13 cellular contexts compared by ENCODE assay signal in genomic region chrX:39645059-39645895, GRCh38.
DNase-seq lines count a peak whose midpoint lies in the region; ATAC-seq, FAIRE-seq and TF ChIP-seq lines count a peak whose summit lies in the region.
"Had no signal": no experiment of that assay in that cellular context is flagged by ENCODE, and none has a peak within 500 bp of the region (broad histone marks: within the 10 kb centered on the region; RNA-seq: fewer than 3 reads in every experiment).

No MANE protein-coding gene starts in this region.

- H3K4me3 ChIP-seq in HepG2 (replicated peaks in 1 of 3; ENCODE audit: insufficient read depth in 1 of 3, low read depth in 2 of 3, low read length in 3 of 3): no peak overlapping the region
- no peak overlapping the region for H3K4me3 ChIP-seq in right lobe of liver
- no peak overlapping the region for H3K4me3 ChIP-seq in mammary epithelial cell (replicated peaks in 1 of 3; ENCODE audit: insufficient read depth in 1 of 3, low read depth in 2 of 3, low read length in 3 of 3)
- H3K4me3 ChIP-seq in GM23338: no peak overlapping the region

- H4K20me1 ChIP-seq in HepG2 (ENCODE audit: insufficient read depth, low read length) (no peaks in the 10 kb centered on the region), mammary epithelial cell (ENCODE audit: insufficient read depth, low read length) (no peaks in the 10 kb centered on the region), GM23338 (replicated peaks; ENCODE audit: insufficient read depth) (no peaks in the 10 kb centered on the region)

- H3K79me2 ChIP-seq in HepG2 (ENCODE audit: insufficient read depth, low read length) (no peaks in the 10 kb centered on the region), mammary epithelial cell (ENCODE audit: insufficient read depth, low read length) (no peaks in the 10 kb centered on the region), GM23338 (replicated peaks; ENCODE audit: insufficient read depth) (no peaks in the 10 kb centered on the region)
- H3K79me2 ChIP-seq: parathyroid adenoma had no signal

- H3K4me3 Mint-ChIP-seq in GM23338: no peak overlapping the region
- H3K4me3 Mint-ChIP-seq: IgD-negative memory B cell, T-cell had no signal

- FAIRE-seq in HepG2 (lab: Jason Lieb, UNC) (no peak), frontal cortex (lab: Jason Lieb, UNC) (no peak)

- no peaks in the 10 kb centered on the region for H3K9me2 ChIP-seq in GM23338 (ENCODE audit: insufficient read depth)

- WGBS in HepG2 (ENCODE audit: low lambda C conversion rate): 66% methylated on average over 12 of the region's 22 CpGs
- WGBS in right lobe of liver (ENCODE audit: insufficient coverage, low coverage, low lambda C conversion rate, missing lambda C conversion rate): 68% methylated on average over 18 of the region's 22 CpGs
- 71% methylated on average over 11 of the region's 22 CpGs for WGBS in mammary epithelial cell (ENCODE audit: low coverage, missing lambda C conversion rate)

- H3K27ac ChIP-seq in HepG2 (ENCODE audit: extremely low read length, insufficient read depth, low read length): no peak overlapping the region
- no peak overlapping the region for H3K27ac ChIP-seq in right lobe of liver
- H3K27ac ChIP-seq in mammary epithelial cell (ENCODE audit: insufficient read depth, low read depth, low read length): no peak overlapping the region
- no peak overlapping the region for H3K27ac ChIP-seq in GM23338 (ENCODE audit: low read depth)
- H3K27ac ChIP-seq: parathyroid adenoma had no signal

- DNase-seq in HepG2 (ENCODE audit: low spot score): no peak
- DNase-seq in right lobe of liver: no peak
- DNase-seq in mammary epithelial cell: peak; percentile 15
- DNase-seq in myocyte (ENCODE audit: low read depth): peak; percentile 59
- no peak for DNase-seq in GM10248 (ENCODE audit: extremely low spot score)
- no peak for DNase-seq in GM23338 (ENCODE audit: low spot score)
- no peak for DNase-seq in frontal cortex (ENCODE audit: low spot score in 2 of 2)
- DNase-seq: DND-41; effector CD4-positive, alpha-beta T cell; T-cell had no signal

- H3K9me3 ChIP-seq in HepG2 (ENCODE audit: low read length) (no peaks in the 10 kb centered on the region), right lobe of liver (no peaks in the 10 kb centered on the region), mammary epithelial cell (replicated peaks; ENCODE audit: insufficient read depth, low read length) (no peaks in the 10 kb centered on the region)

- H3K9me3 Mint-ChIP-seq in GM23338: no peaks in the 10 kb centered on the region; the same call in 2 of the 3 replicates

- ATAC-seq in HepG2 (no peak), right lobe of liver (no peak), GM23338 (no peak), GM21526 (IDR thresholded peaks at IDR 0.05; ENCODE audit: low FRiP score, unreplicated experiment) (no peak)
- ATAC-seq: T-cell had no signal

- TF ChIP-seq RAD21 in HepG2 (CRISPR knock-in tag; IDR thresholded peaks at IDR 0.05): no peak

- dilution Hi-C loops in mammary epithelial cell (cut with HindIII; ENCODE audit: low sequenced_read_pairs): no loop called here

- peaks cover 16% of the 10 kb centered on the region for H3K4me1 Mint-ChIP-seq in GM23338
- H3K4me1 Mint-ChIP-seq: IgD-negative memory B cell had no signal

- TF ChIP-seq POLR2A in HepG2 (IDR thresholded peaks at IDR 0.05; ENCODE audit: insufficient read depth in 1 of 2, low read depth in 2 of 2, low read length in 2 of 2): no peak
- TF ChIP-seq POLR2A in right lobe of liver (IDR thresholded peaks at IDR 0.05): no peak

- H3K9ac ChIP-seq in HepG2 (ENCODE audit: insufficient read depth, low read depth, low read length) (no peak overlapping the region), mammary epithelial cell (ENCODE audit: insufficient read depth, low read length) (no peak overlapping the region)
- H3K9ac ChIP-seq: parathyroid adenoma had no signal

- H3K36me3 ChIP-seq in HepG2 (replicated peaks in 1 of 2; ENCODE audit: control insufficient read depth in 1 of 2, insufficient read depth in 2 of 2, low read length in 2 of 2) (no peaks in the 10 kb centered on the region), right lobe of liver (no peaks in the 10 kb centered on the region), mammary epithelial cell (ENCODE audit: insufficient read depth, low read length) (no peaks in the 10 kb centered on the region), GM23338 (ENCODE audit: insufficient read depth) (no peaks in the 10 kb centered on the region)

- TF ChIP-seq EP300 in HepG2 (IDR thresholded peaks at IDR 0.05; ENCODE audit: low read depth in 2 of 2, low read length in 2 of 2) (no peak), HepG2 (CRISPR knock-in tag; IDR thresholded peaks at IDR 0.05; ENCODE audit: borderline replicate concordance) (no peak)

- POLR2A ChIA-PET in HepG2 (lab: Yijun Ruan, JAX) (no interaction called here), GM10248 (lab: Yijun Ruan, JAX) (no interaction called here)

- H2AFZ ChIP-seq in HepG2 (ENCODE audit: low read length) (no peak overlapping the region), mammary epithelial cell (ENCODE audit: low read depth, low read length) (no peak overlapping the region), GM23338 (no peak overlapping the region)
- H2AFZ ChIP-seq: parathyroid adenoma had no signal

- BruUV-seq in HepG2 (replicated peaks; lab: Mats Ljungman, UMichigan) (no TSS peak), mammary epithelial cell (replicated peaks; lab: Mats Ljungman, UMichigan) (no TSS peak)

- H3K4me1 ChIP-seq in HepG2 (ENCODE audit: insufficient read depth, low read length) (peaks cover 12% of the 10 kb centered on the region), right lobe of liver (peaks cover 0 to 7% (median 0%) of the 10 kb centered on the region in 4 donors), mammary epithelial cell (ENCODE audit: insufficient read depth, low read length) (no peaks in the 10 kb centered on the region), GM23338 (ENCODE audit: insufficient read depth) (0 out of 2 replicates have a peak, but pooled peaks cover 4% of the 10 kb centered on the region)
- H3K4me1 ChIP-seq: parathyroid adenoma had no signal

- intact Hi-C loops in HepG2 (cut with micrococcal nuclease; ENCODE audit: unreplicated experiment) (no loop called here), right lobe of liver (cut with DNase I) (no loop called here), mammary epithelial cell (cut with micrococcal nuclease) (no loop called here)

- no peaks in the 10 kb centered on the region for H3F3A ChIP-seq in GM23338 (replicated peaks; ENCODE audit: low read depth)

- H3K27me3 ChIP-seq in HepG2 (ENCODE audit: control insufficient read depth in 1 of 2, insufficient read depth in 2 of 2, low read length in 2 of 2): no peaks in the 10 kb centered on the region
- no peaks in the 10 kb centered on the region for H3K27me3 ChIP-seq in right lobe of liver
- H3K27me3 ChIP-seq in mammary epithelial cell (ENCODE audit: insufficient read depth, low read length): no peaks in the 10 kb centered on the region
- no peaks in the 10 kb centered on the region for H3K27me3 ChIP-seq in GM23338 (ENCODE audit: insufficient read depth)

- H3K27ac Mint-ChIP-seq in GM23338: no peak overlapping the region
- H3K27ac Mint-ChIP-seq: T-cell had no signal

- TF ChIP-seq CTCF in HepG2 (CRISPR knock-in tag; IDR thresholded peaks at IDR 0.05) (no peak), right lobe of liver (IDR thresholded peaks at IDR 0.05) (no peak), mammary epithelial cell (conservative IDR thresholded peaks at IDR 0.05 in 1 of 2, IDR thresholded peaks at IDR 0.05 in 1 of 2; ENCODE audit: extremely low read depth in 1 of 2, insufficient read depth in 1 of 2, low read depth in 1 of 2, low read length in 2 of 2) (no peak), GM10248 (IDR thresholded peaks at IDR 0.05; ENCODE audit: control extremely low read depth, extremely low read depth, low read depth, missing control alignments) (no peak), GM23338 (conservative IDR thresholded peaks at IDR 0.05; ENCODE audit: low read depth in 2 of 2) (no peak)

- in situ Hi-C loops in HepG2 (cut with HindIII; ENCODE audit: extremely low pct_ligation_motif_present, low pct_unique_long_range_greater_than_20kb) (no loop called here), mammary epithelial cell (cut with MboI; ENCODE audit: low sequenced_read_pairs in 2 of 2) (no loop called here)

- H3K36me3 Mint-ChIP-seq in GM23338 (ENCODE audit: low read depth): no peaks in the 10 kb centered on the region
- H3K36me3 Mint-ChIP-seq: T-cell had no signal

- H3K4me2 ChIP-seq in HepG2 (ENCODE audit: low read depth, low read length) (no peak overlapping the region), mammary epithelial cell (ENCODE audit: insufficient read depth, low read depth, low read length) (no peak overlapping the region), GM23338 (no peak overlapping the region)

- CTCF ChIA-PET in HepG2 (lab: Yijun Ruan, JAX; ENCODE audit: low intra/inter-chr PET ratio, low total read pairs): no interaction called here
- CTCF ChIA-PET in mammary epithelial cell (lab: Charles Lee; ENCODE audit: low non-redundant PET): no interaction called here
- CTCF ChIA-PET in GM10248 (lab: Yijun Ruan, JAX): no interaction called here

- H3K27me3 Mint-ChIP-seq in GM23338 (ENCODE audit: insufficient read depth, low read depth, poor library complexity): peaks cover 3% of the 10 kb centered on the region

TF ChIP-seq in HepG2, 621 proteins besides CTCF, POLR2A, EP300 and RAD21 (continues in another document):
- TF ChIP-seq AGO1 (IDR thresholded peaks at IDR 0.05; ENCODE audit: low read depth, low read length, poor library complexity, severe bottlenecking) (no peak), RFX1 (IDR thresholded peaks at IDR 0.05) (0 out of 2 replicates have a peak, but pooled peaks have one; percentile 10), ZNF670 (CRISPR knock-in tag; IDR thresholded peaks at IDR 0.05; ENCODE audit: borderline replicate concordance) (no peak), SALL2 (CRISPR knock-in tag; IDR thresholded peaks at IDR 0.05) (no peak), KMT2B (CRISPR knock-in tag; IDR thresholded peaks at IDR 0.05) (no peak), ZNF652 (CRISPR knock-in tag; IDR thresholded peaks at IDR 0.05; ENCODE audit: borderline replicate concordance, low read depth) (no peak)

TF ChIP-seq in GM23338, 12 proteins besides CTCF, POLR2A, EP300 and RAD21 (continues in another document):
- TF ChIP-seq POLR2AphosphoS5 (IDR thresholded peaks at IDR 0.05; ENCODE audit: low read depth): no peak

Comparison
In these comparisons a context has a peak if more than half of its experiments do, and no peak if none do; other contexts are left out.
1. DNase-seq: peak in mammary epithelial cell (single experiment) and myocyte (single experiment); none in HepG2 (single experiment), right lobe of liver (0 of 3), GM10248 (single experiment), GM23338 (single experiment) and frontal cortex (0 of 2).